Comparison of ENCODE assay signal across 8 cellular contexts in the genomic region with DNA sequence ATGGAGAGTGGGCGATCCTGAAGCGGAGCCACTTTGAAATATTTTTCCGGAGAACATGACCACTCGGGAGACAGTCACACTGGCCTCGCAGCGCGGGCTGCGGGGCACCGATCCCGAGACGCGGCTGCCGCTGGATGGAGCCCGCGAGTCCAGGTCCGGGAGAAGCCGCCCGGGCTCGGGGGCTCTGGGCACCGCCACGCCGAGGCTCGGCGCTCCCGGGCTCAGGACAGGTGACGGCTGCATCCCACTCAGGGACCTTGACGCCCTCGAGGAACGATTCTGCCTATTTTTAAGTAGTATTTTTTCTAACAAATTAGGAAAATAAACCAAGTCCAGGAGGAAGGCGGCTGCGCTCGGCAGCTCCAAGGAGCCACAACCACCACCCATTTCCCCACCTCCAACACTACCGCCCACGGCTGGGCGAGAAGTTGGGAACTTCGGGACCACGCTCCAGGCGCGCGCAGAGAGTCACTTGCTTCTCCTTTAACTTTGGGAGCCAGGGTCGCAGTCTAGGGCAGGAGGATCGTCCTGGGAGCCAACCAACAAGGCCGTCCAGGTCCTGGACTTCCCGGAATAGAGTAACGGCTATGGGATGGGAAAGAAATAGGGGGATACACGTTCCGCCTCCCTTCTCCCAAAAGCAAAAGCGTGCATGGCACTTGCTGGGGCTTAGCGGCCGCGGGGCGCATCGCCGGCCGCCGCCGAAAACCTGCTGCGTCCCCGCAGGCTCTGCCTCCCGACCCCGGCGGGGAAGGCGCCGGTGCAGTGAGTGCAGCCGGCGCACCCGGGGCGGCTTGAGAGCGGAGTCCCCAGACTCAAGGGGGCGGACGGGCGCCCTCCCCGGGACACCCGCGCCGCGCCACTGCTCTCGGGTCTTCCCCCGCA. TPM values are rescaled to one million over a fixed set of nuclear protein-coding genes. Genes with fewer than 3 reads are reported as not detected.
DNase-seq lines count a peak whose midpoint lies in the region; ATAC-seq and TF ChIP-seq lines count a peak whose summit lies in the region.

No MANE protein-coding gene starts in this region.

- no peak overlapping the region for H3K9ac ChIP-seq in SK-N-SH

- H3K27ac Mint-ChIP-seq in CD4-positive, alpha-beta T cell = no peak overlapping the region

- CTCF ChIA-PET in CD4-positive, alpha-beta T cell (lab: Charles Lee) = no interaction called here
- CTCF ChIA-PET in SK-N-SH (lab: Yijun Ruan, JAX) = interaction anchor here (0.6 to 2.9 kb wide), 15 partner anchors 9 to 335 kb away, joined by 3 to 10 read pairs (median 4); no protein-coding TSS in a partner anchor

- DNase-seq in CD4-positive, alpha-beta T cell = peak in 9 of 10 experiments; percentile 12 to 54 (median 25)
- DNase-seq in HT-29 (ENCODE audit: low spot score) = peak; percentile 58
- DNase-seq in SK-N-SH = peak; percentile 94
- DNase-seq in astrocyte of the cerebellum (ENCODE audit: low read depth) = peak; percentile 8
- peak; percentile 80 for DNase-seq in hepatocyte (ENCODE audit: low spot score)
- peak; percentile 7 for DNase-seq in renal cortical epithelial cell (ENCODE audit: low read depth)
- DNase-seq in KG1 (lab: John Stamatoyannopoulos, UW) = no peak

- no peak overlapping the region for H3K27ac ChIP-seq in CD4-positive, alpha-beta T cell (ENCODE audit: low read depth, low read length)
- no peak overlapping the region for H3K27ac ChIP-seq in SK-N-SH (ENCODE audit: low read depth in 2 of 2, low read length in 1 of 2)
- H3K27ac ChIP-seq in hepatocyte = no peak overlapping the region

- in situ Hi-C loops in astrocyte of the cerebellum (cut with HindIII; ENCODE audit: low sequenced_read_pairs) = no loop called here

- H3K4me2 ChIP-seq in SK-N-SH (peak overlapping the region; percentile 92), hepatocyte (peak overlapping the region; percentile 99)

- WGBS in SK-N-SH (ENCODE audit: low lambda C conversion rate) = 2% methylated on average over 38 of the region's 79 CpGs
- WGBS in hepatocyte (ENCODE audit: low lambda C conversion rate, missing lambda C conversion rate) = under 1% methylated on average over 66 of the region's 79 CpGs

- H3K4me3 ChIP-seq in SK-N-SH (ENCODE audit: low read depth in 2 of 2, low read length in 1 of 2) (peak overlapping the region; percentile 49 to 58), astrocyte of the cerebellum (ENCODE audit: low read depth, low read length) (peak overlapping the region; percentile 37), hepatocyte (peak overlapping the region; percentile 60)

- TF ChIP-seq CTCF in CD4-positive, alpha-beta T cell (IDR thresholded peaks at IDR 0.05) = peak; percentile 56
- TF ChIP-seq CTCF in SK-N-SH (IDR thresholded peaks at IDR 0.05) (peak; percentile 74), astrocyte of the cerebellum (IDR thresholded peaks at IDR 0.05; ENCODE audit: low read depth, low read length, missing control alignments) (peak; percentile 83), hepatocyte (IDR thresholded peaks at IDR 0.05; ENCODE audit: poor library complexity) (peak; percentile 71)

- H3K36me3 ChIP-seq in SK-N-SH (replicated peaks in 1 of 2; ENCODE audit: control insufficient read depth in 1 of 2, insufficient read depth in 2 of 2, low read length in 1 of 2) (no peaks in the 10 kb centered on the region), hepatocyte (replicated peaks; ENCODE audit: insufficient read depth, low read depth) (no peaks in the 10 kb centered on the region)

- peaks cover 74% of the 10 kb centered on the region for H3K27me3 Mint-ChIP-seq in CD4-positive, alpha-beta T cell

- H3K9me3 ChIP-seq in CD4-positive, alpha-beta T cell (ENCODE audit: control insufficient read depth, low read length) = no peaks in the 10 kb centered on the region
- H3K9me3 ChIP-seq in SK-N-SH (no peaks in the 10 kb centered on the region), hepatocyte (ENCODE audit: low read depth) (no peaks in the 10 kb centered on the region)

- no peaks in the 10 kb centered on the region for H3K79me2 ChIP-seq in SK-N-SH (ENCODE audit: insufficient read depth)
- no peaks in the 10 kb centered on the region for H3K79me2 ChIP-seq in hepatocyte

- peaks cover 74% of the 10 kb centered on the region for H3K27me3 ChIP-seq in CD4-positive, alpha-beta T cell (ENCODE audit: control insufficient read depth, insufficient read depth, low read length)
- peaks cover 74% of the 10 kb centered on the region for H3K27me3 ChIP-seq in SK-N-SH (ENCODE audit: insufficient read depth)
- peaks cover 98% of the 10 kb centered on the region for H3K27me3 ChIP-seq in hepatocyte

- TF ChIP-seq RAD21 in SK-N-SH (IDR thresholded peaks at IDR 0.05; ENCODE audit: low read length) = peak; percentile 59

- H3K9me3 Mint-ChIP-seq in CD4-positive, alpha-beta T cell = no peaks in the 10 kb centered on the region

- H3F3A ChIP-seq in SK-N-SH (replicated peaks; ENCODE audit: insufficient read depth) = no peaks in the 10 kb centered on the region

- ATAC-seq in CD4-positive, alpha-beta T cell (ENCODE audit: poor library complexity) = peak; percentile 59
- no peak for ATAC-seq in HG02840 (IDR thresholded peaks at IDR 0.05; ENCODE audit: low FRiP score, unreplicated experiment)

- POLR2A ChIA-PET in CD4-positive, alpha-beta T cell (lab: Charles Lee) = interaction anchor here (1.2 kb wide), 1 partner anchor 245 kb away, joined by 4 read pairs; a partner anchor contains a TSS
- POLR2A ChIA-PET in SK-N-SH (lab: Yijun Ruan, JAX) = no interaction called here

- H3K4me1 ChIP-seq in SK-N-SH (ENCODE audit: control insufficient read depth in 1 of 2, insufficient read depth in 2 of 2, low read depth in 1 of 2, low read length in 1 of 2) = peaks cover 0 to 8% of the 10 kb centered on the region in 2 experiments; a peak in 1 of 4 replicates
- H3K4me1 ChIP-seq in hepatocyte (ENCODE audit: insufficient read depth) = peaks cover 22% of the 10 kb centered on the region

- no peaks in the 10 kb centered on the region for H3K36me3 Mint-ChIP-seq in CD4-positive, alpha-beta T cell (ENCODE audit: low read depth)

- H3K4me1 Mint-ChIP-seq in CD4-positive, alpha-beta T cell (ENCODE audit: low read depth) = peaks cover 13% of the 10 kb centered on the region

- no peak for TF ChIP-seq EP300 in SK-N-SH (IDR thresholded peaks at IDR 0.05; ENCODE audit: borderline replicate concordance in 1 of 2, low read depth in 1 of 2, low read length in 1 of 2)

- intact Hi-C loops in CD4-positive, alpha-beta T cell (cut with DNase I, micrococcal nuclease) = loop anchor here in 1 of 2 experiments (2.0 kb wide), 1 partner anchor 246 kb away; no protein-coding TSS in a partner anchor

- H2AFZ ChIP-seq in SK-N-SH (ENCODE audit: low read depth) (peak overlapping the region; percentile 49; the same call in 1 of the 2 replicates), hepatocyte (peak overlapping the region; percentile 74)

- no peaks in the 10 kb centered on the region for H3K9me2 ChIP-seq in SK-N-SH
- H3K9me2 ChIP-seq in hepatocyte (replicated peaks; ENCODE audit: insufficient read depth) = no peaks in the 10 kb centered on the region

- H4K20me1 ChIP-seq in SK-N-SH (ENCODE audit: insufficient read depth) (no peaks in the 10 kb centered on the region), hepatocyte (ENCODE audit: insufficient read depth, poor library complexity, severe bottlenecking) (no peaks in the 10 kb centered on the region)

- peak overlapping the region; percentile 80 for H3K4me3 Mint-ChIP-seq in CD4-positive, alpha-beta T cell

TF ChIP-seq in SK-N-SH, 30 proteins besides CTCF, POLR2A, EP300 and RAD21:
- TF ChIP-seq POLR2AphosphoS5 (IDR thresholded peaks at IDR 0.05; ENCODE audit: low read depth, low read length) (no peak), EZH2phosphoT487 (IDR thresholded peaks at IDR 0.05; ENCODE audit: borderline replicate concordance, low read depth) (0 out of 2 replicates have a peak, but pooled peaks have one; percentile 38), SMC3 (IDR thresholded peaks at IDR 0.05; ENCODE audit: low read depth, low read length) (peak; percentile 61)

RNA-seq across cellular contexts. Expression of a gene that starts 0.9 kb away (rescaled TPM):
- total RNA-seq in CD4-positive, alpha-beta T cell = not detected
- 0.51 TPM in 1 of 2 replicates, not detected in the other for total RNA-seq in HT-29 (2014; rRNA removed; shearing (Covaris generic))
- polyA plus RNA-seq in SK-N-SH (2012; rRNA removed) (0.03 TPM in 1 of 2 replicates, not detected in the other), hepatocyte (0.25 TPM in 1 of 2 replicates, not detected in the other)
- polyA plus RNA-seq in SK-N-SH (2012; cell fraction: cytosol; rRNA removed) = 0.01 and 0.04 TPM in 2 replicates
- 0.07 and 0.14 TPM in 2 replicates for polyA plus RNA-seq in SK-N-SH (2012; cell fraction: nucleus; rRNA removed)
- total RNA-seq in hepatocyte (0.07 and 0.12 TPM in 2 replicates), renal cortical epithelial cell (0.35 and 6.2 TPM in 2 replicates)

RNA-seq across cellular contexts. Expression of a gene that starts 40.7 kb away (rescaled TPM):
- total RNA-seq in CD4-positive, alpha-beta T cell = 10 to 100 TPM; 22.6 to 24.3 TPM
- total RNA-seq in HT-29 (2014; rRNA removed; shearing (Covaris generic)) = 5.7 and 14.5 TPM in 2 replicates
- 11.5 and 14.9 TPM in 2 replicates for polyA plus RNA-seq in SK-N-SH (2012; rRNA removed)
- 14.2 and 15.7 TPM in 2 replicates for polyA plus RNA-seq in SK-N-SH (2012; cell fraction: cytosol; rRNA removed)
- polyA plus RNA-seq in SK-N-SH (2012; cell fraction: nucleus; rRNA removed) = 11.0 and 18.3 TPM in 2 replicates
- total RNA-seq in hepatocyte = 29.5 and 34.4 TPM in 2 replicates
- polyA plus RNA-seq in hepatocyte = 18.6 and 20.3 TPM in 2 replicates
- 16.1 and 30.1 TPM in 2 replicates for total RNA-seq in renal cortical epithelial cell
